ENCODE assay signal across 14 cellular contexts in genomic region chr13:95437561-95437960, GRCh38.
DNase-seq lines count a peak whose midpoint lies in the region; ATAC-seq and TF ChIP-seq lines count a peak whose summit lies in the region.
"Had no signal": no experiment of that assay in that cellular context is flagged by ENCODE, and none has a peak within 500 bp of the region (broad histone marks: within the 10 kb centered on the region; RNA-seq: fewer than 3 reads in every experiment).

No MANE protein-coding gene starts in this region.

- peak; percentile 23 for ATAC-seq in left ventricle myocardium superior
- ATAC-seq in heart right ventricle, result no peak
- no peak for ATAC-seq in activated CD8-positive, alpha-beta memory T cell treated with anti-CD3 and anti-CD28 coated beads, Interleukin-2, amount 10 ng/mL, durations not matched to agents 7 days and 5 days
- no peak for ATAC-seq in HG02870 (IDR thresholded peaks at IDR 0.05; ENCODE audit: unreplicated experiment)
- ATAC-seq: GM12878 had no signal

- no peak overlapping the region for H3K14ac ChIP-seq in mesenchymal stem cell (ENCODE audit: low read length in 2 of 2)

- no peaks in the 10 kb centered on the region for H3K9me3 ChIP-seq in heart right ventricle
- H3K9me3 ChIP-seq in WERI-Rb-1 (ENCODE audit: severe bottlenecking), result no peaks in the 10 kb centered on the region
- H3K9me3 ChIP-seq in mesenchymal stem cell (ENCODE audit: control insufficient read depth, low read length), result no peaks in the 10 kb centered on the region

- H4K8ac ChIP-seq in mesenchymal stem cell (ENCODE audit: low read length), result no peak overlapping the region

- H3K9me3 Mint-ChIP-seq in activated CD8-positive, alpha-beta memory T cell treated with anti-CD3 and anti-CD28 coated beads, Interleukin-2, amount 10 ng/mL, durations not matched to agents 7 days and 5 days (ENCODE audit: low read depth), result no peaks in the 10 kb centered on the region
- H3K9me3 Mint-ChIP-seq: CD4-positive, alpha-beta memory T cell had no signal

- no peak overlapping the region for H2AK5ac ChIP-seq in mesenchymal stem cell (ENCODE audit: low read length, severe bottlenecking)

- H3K36me3 Mint-ChIP-seq in activated CD8-positive, alpha-beta memory T cell treated with anti-CD3 and anti-CD28 coated beads, Interleukin-2, amount 10 ng/mL, durations not matched to agents 7 days and 5 days, result no peaks in the 10 kb centered on the region
- H3K36me3 Mint-ChIP-seq: CD4-positive, alpha-beta memory T cell had no signal

- no peaks in the 10 kb centered on the region for H3K79me1 ChIP-seq in mesenchymal stem cell (replicated peaks; ENCODE audit: low read length, poor library complexity, severe bottlenecking)

- no peak for TF ChIP-seq CTCF in heart right ventricle (IDR thresholded peaks at IDR 0.05)
- no peak for TF ChIP-seq CTCF in WERI-Rb-1 (IDR thresholded peaks at IDR 0.05; ENCODE audit: low read depth, low read length)

- H2BK120ac ChIP-seq in mesenchymal stem cell (ENCODE audit: low read depth, low read length), result no peak overlapping the region

- H3K27me3 Mint-ChIP-seq in activated CD8-positive, alpha-beta memory T cell treated with anti-CD3 and anti-CD28 coated beads, Interleukin-2, amount 10 ng/mL, durations not matched to agents 7 days and 5 days, result peaks cover 3% of the 10 kb centered on the region

- H2BK15ac ChIP-seq in mesenchymal stem cell (ENCODE audit: low read depth, poor library complexity, severe bottlenecking), result no peak overlapping the region

- H3K9ac ChIP-seq in mesenchymal stem cell (ENCODE audit: low read length), result no peak overlapping the region

- no peak overlapping the region for H3K27ac Mint-ChIP-seq in activated CD8-positive, alpha-beta memory T cell treated with anti-CD3 and anti-CD28 coated beads, Interleukin-2, amount 10 ng/mL, durations not matched to agents 7 days and 5 days

- H4K91ac ChIP-seq in mesenchymal stem cell (ENCODE audit: low read length), result no peak overlapping the region

- H3K36me3 ChIP-seq in heart right ventricle (no peaks in the 10 kb centered on the region), WERI-Rb-1 (no peaks in the 10 kb centered on the region), mesenchymal stem cell (ENCODE audit: control insufficient read depth in 1 of 2, insufficient read depth in 2 of 2, low read depth in 1 of 2, low read length in 2 of 2) (no peaks in the 10 kb centered on the region)

- H2BK5ac ChIP-seq in mesenchymal stem cell (ENCODE audit: low read depth, low read length, poor library complexity, severe bottlenecking), result no peak overlapping the region

- H3K4ac ChIP-seq in mesenchymal stem cell (ENCODE audit: low read depth in 1 of 2, low read length in 2 of 2), result no peak overlapping the region

- H3K4me1 ChIP-seq in heart right ventricle, result peaks cover 0 to 26% (median 4%) of the 10 kb centered on the region in 9 donors
- H3K4me1 ChIP-seq in mesenchymal stem cell (ENCODE audit: control insufficient read depth, insufficient read depth, low read depth, low read length), result no peaks in the 10 kb centered on the region

- CTCF ChIA-PET in activated CD8-positive, alpha-beta memory T cell treated with anti-CD3 and anti-CD28 coated beads, Interleukin-2, amount 10 ng/mL, durations not matched to agents 7 days and 5 days (lab: Charles Lee), result interaction anchor here (0.6 to 1.3 kb wide), 2 partner anchors 15 to 89 kb away, joined by 3 read pairs; no protein-coding TSS in a partner anchor

- DNase-seq in left ventricle myocardium superior (no peak), heart right ventricle (no peak), WERI-Rb-1 (peak; percentile 62), mesenchymal stem cell (peak; percentile 13), SW480 (ENCODE audit: low spot score) (no peak)
- no peak for DNase-seq in activated CD8-positive, alpha-beta memory T cell treated with anti-CD3 and anti-CD28 coated beads, Interleukin-2, amount 10 ng/mL, durations not matched to agents 7 days and 5 days
- DNase-seq in activated effector memory CD4-positive, alpha-beta T cell treated with Interleukin-2 at 50 U/mL for 16 hours, result no peak
- DNase-seq: CD4-positive, alpha-beta memory T cell; KBM-7; NCI-H187; NCI-H2227 treated with DMSO at 0.1 percent for 48 hours; NCI-H524 had no signal

- H2BK12ac ChIP-seq in mesenchymal stem cell (ENCODE audit: low read length in 2 of 2), result no peak overlapping the region

- H2AFZ ChIP-seq in mesenchymal stem cell (ENCODE audit: low read depth, low read length), result no peak overlapping the region

- no peak overlapping the region for H3K4me3 Mint-ChIP-seq in activated CD8-positive, alpha-beta memory T cell treated with anti-CD3 and anti-CD28 coated beads, Interleukin-2, amount 10 ng/mL, durations not matched to agents 7 days and 5 days
- H3K4me3 Mint-ChIP-seq: CD4-positive, alpha-beta memory T cell had no signal

- H3K4me1 Mint-ChIP-seq in activated CD8-positive, alpha-beta memory T cell treated with anti-CD3 and anti-CD28 coated beads, Interleukin-2, amount 10 ng/mL, durations not matched to agents 7 days and 5 days, result no peaks in the 10 kb centered on the region
- H3K4me1 Mint-ChIP-seq: CD4-positive, alpha-beta memory T cell had no signal

- intact Hi-C loops in left ventricle myocardium superior (cut with micrococcal nuclease) (no loop called here), heart right ventricle (cut with DNase I) (no loop called here)

- no peak overlapping the region for H3K4me3 ChIP-seq in heart right ventricle
- peak overlapping the region; percentile 43 for H3K4me3 ChIP-seq in WERI-Rb-1 (ENCODE audit: low read depth, low read length)
- H3K4me3 ChIP-seq in mesenchymal stem cell (ENCODE audit: insufficient read depth in 1 of 2, low read depth in 1 of 2, low read length in 2 of 2), result no peak overlapping the region
- H3K4me3 ChIP-seq: GM12878 had no signal

- 81 to 89% methylated on average over 7 of the region's 7 CpGs for WGBS in heart right ventricle, 2 donors
- WGBS in mesenchymal stem cell, result 86% methylated on average over 6 of the region's 7 CpGs

- H3K27ac ChIP-seq in heart right ventricle, result no peak overlapping the region
- H3K27ac ChIP-seq in WERI-Rb-1, result peak overlapping the region; percentile 59
- no peak overlapping the region for H3K27ac ChIP-seq in mesenchymal stem cell (ENCODE audit: low read length, poor library complexity, severe bottlenecking)

- H3K27me3 ChIP-seq in heart right ventricle (no peaks in the 10 kb centered on the region), WERI-Rb-1 (ENCODE audit: insufficient read depth, low read depth, severe bottlenecking) (no peaks in the 10 kb centered on the region), mesenchymal stem cell (ENCODE audit: control insufficient read depth in 1 of 2, insufficient read depth in 1 of 2, low read length in 2 of 2) (peaks cover 8 to 13% of the 10 kb centered on the region in 2 experiments)

- no peak overlapping the region for H3K4me2 ChIP-seq in mesenchymal stem cell (ENCODE audit: low read length, poor library complexity, severe bottlenecking)

- no peak overlapping the region for H3K18ac ChIP-seq in mesenchymal stem cell (ENCODE audit: low read depth in 1 of 2, low read length in 2 of 2)

- H3K23ac ChIP-seq in mesenchymal stem cell (ENCODE audit: low read length in 2 of 2), result no peak overlapping the region

Comparison
In these comparisons a context has a peak if more than half of its experiments do, and no peak if none do; other contexts are left out.
1. DNase-seq: peak in WERI-Rb-1 (single experiment) and mesenchymal stem cell (single experiment); none in left ventricle myocardium superior (single experiment), heart right ventricle (0 of 2), activated CD8-positive, alpha-beta memory T cell treated with anti-CD3 and anti-CD28 coated beads, Interleukin-2, amount 10 ng/mL, durations not matched to agents 7 days and 5 days (single experiment), SW480 (single experiment) and activated effector memory CD4-positive, alpha-beta T cell treated with Interleukin-2 at 50 U/mL for 16 hours (single experiment).